Comparison of ENCODE assay signal across 18 cellular contexts in genomic region chr15:29849218-29849617, GRCh38. TPM values are rescaled to one million over a fixed set of nuclear protein-coding genes. Genes with fewer than 3 reads are reported as not detected.
"Had no signal": no experiment of that assay in that cellular context is flagged by ENCODE, and none has a peak within 500 bp of the region (broad histone marks: within the 10 kb centered on the region; RNA-seq: fewer than 3 reads in every experiment).

No MANE protein-coding gene starts in this region.

- H3K4me3 ChIP-seq: coronary artery, heart left ventricle had no signal

- DNase-seq: activated CD4-positive, alpha-beta memory T cell treated with anti-CD3 and anti-CD28 coated beads for 36 hours; activated CD4-positive, alpha-beta T cell treated with anti-CD3 and anti-CD28 coated beads for 36 hours; activated CD8-positive, alpha-beta memory T cell treated with anti-CD3 and anti-CD28 coated beads, Interleukin-2, amount 10 ng/mL, durations not matched to agents 7 days and 5 days; activated naive CD4-positive, alpha-beta T cell treated with anti-CD3 and anti-CD28 coated beads, Interleukin-2, amount 10 ng/mL, durations not matched to agents 7 days and 5 days; activated T-cell treated with anti-CD3 and anti-CD28 coated beads, Interleukin-2, amount 50 U/mL, for 1 hour; central memory CD4-positive, alpha-beta T cell; effector CD8-positive, alpha-beta T cell; foreskin melanocyte; heart left ventricle; immature natural killer cell; stimulated activated CD4-positive, alpha-beta T cell treated with anti-CD3 and anti-CD28 coated beads, Interleukin-4, amount 100 ng/mL, for 4 hours; stimulated activated CD8-positive, alpha-beta memory T cell treated with anti-CD3 and anti-CD28 coated beads, Interleukin-4, amount 100 ng/mL, for 48 hours; stimulated activated naive CD4-positive, alpha-beta T cell treated with Interleukin-2 at 50 U/mL for 16 hours; substantia nigra; T-helper 1 cell; WERI-Rb-1 had no signal

- H3K36me3 ChIP-seq: heart left ventricle, WERI-Rb-1 had no signal

- H3K27ac ChIP-seq: coronary artery, heart left ventricle, WERI-Rb-1 had no signal

- H3K27me3 ChIP-seq: heart left ventricle had no signal

RNA-seq across cellular contexts. Expression of gene TJP1, which starts 26.9 kb away (rescaled TPM):
- total RNA-seq: activated CD4-positive, alpha-beta memory T cell treated with anti-CD3 and anti-CD28 coated beads for 36 hours; activated CD8-positive, alpha-beta memory T cell treated with anti-CD3 and anti-CD28 coated beads, Interleukin-2, amount 10 ng/mL, durations not matched to agents 7 days and 5 days; activated T-helper 2 cell treated with anti-CD3 and anti-CD28 coated beads, Interferon-gamma antibody, Interleukin-2, Interleukin-4, amounts not matched to agents 10 μg/mL and 5 μg/mL and 100 μg/mL, durations not matched to agents 14 hours and 24 hours and 36 hours had no signal
